16 cellular contexts compared by ENCODE assay signal in genomic region chr9:114900937-114901802, GRCh38. TPM values are rescaled to one million over a fixed set of nuclear protein-coding genes. Genes with fewer than 3 reads are reported as not detected.
A peak's percentile ranks its signal among the peaks of the same experiment; 100 is the strongest.
DNase-seq lines count a peak whose midpoint lies in the region; ATAC-seq, FAIRE-seq and TF ChIP-seq lines count a peak whose summit lies in the region.
"Had no signal": no experiment of that assay in that cellular context is flagged by ENCODE, and none has a peak within 500 bp of the region (broad histone marks: within the 10 kb centered on the region; RNA-seq: fewer than 3 reads in every experiment).

No MANE protein-coding gene starts in this region.

- no peak for ATAC-seq in activated CD8-positive, alpha-beta T cell treated with anti-CD3 and anti-CD28 coated beads, Interleukin-2, amount 10 ng/mL, durations not matched to agents 7 days and 5 days
- no peak for ATAC-seq in GM19463 (IDR thresholded peaks at IDR 0.05; ENCODE audit: unreplicated experiment)
- no peak for ATAC-seq in GM19467 (IDR thresholded peaks at IDR 0.05; ENCODE audit: unreplicated experiment)
- ATAC-seq: HCT116; stimulated activated naive B cell treated with anti-CD40 and anti-IgM and Interleukin-4, amounts not matched to agents 10 μg/mL and 1 μg/mL and 100 μg/mL, for 72 hours had no signal

- H3K4me3 Mint-ChIP-seq in activated CD8-positive, alpha-beta T cell treated with anti-CD3 and anti-CD28 coated beads, Interleukin-2, amount 10 ng/mL, durations not matched to agents 7 days and 5 days, result no peak overlapping the region
- no peak overlapping the region for H3K4me3 Mint-ChIP-seq in Caco-2 (ENCODE audit: unreplicated experiment)
- H3K4me3 Mint-ChIP-seq: mesothelial cell of epicardium; stimulated activated naive B cell treated with anti-CD40 and anti-IgM and Interleukin-4, amounts not matched to agents 10 μg/mL and 1 μg/mL and 100 μg/mL, for 72 hours had no signal

- TF ChIP-seq POLR2A in H54 (IDR thresholded peaks at IDR 0.05; ENCODE audit: low read depth, low read length), result no peak

- no peaks in the 10 kb centered on the region for H3K27me3 ChIP-seq in Caco-2 (replicated peaks; ENCODE audit: control insufficient read depth, insufficient read depth, low read length)
- H3K27me3 ChIP-seq: BE2C had no signal

- no peaks in the 10 kb centered on the region for H3K36me3 ChIP-seq in Caco-2 (ENCODE audit: control insufficient read depth, insufficient read depth, low read length)
- H3K36me3 ChIP-seq: BE2C had no signal

- peaks cover 2% of the 10 kb centered on the region for H3K36me3 Mint-ChIP-seq in activated CD8-positive, alpha-beta T cell treated with anti-CD3 and anti-CD28 coated beads, Interleukin-2, amount 10 ng/mL, durations not matched to agents 7 days and 5 days (ENCODE audit: low read depth)
- no peaks in the 10 kb centered on the region for H3K36me3 Mint-ChIP-seq in Caco-2 (ENCODE audit: insufficient read depth, unreplicated experiment)
- H3K36me3 Mint-ChIP-seq: mesothelial cell of epicardium had no signal

- peak overlapping the region; percentile 62 for H3K27ac Mint-ChIP-seq in activated CD8-positive, alpha-beta T cell treated with anti-CD3 and anti-CD28 coated beads, Interleukin-2, amount 10 ng/mL, durations not matched to agents 7 days and 5 days
- no peak overlapping the region for H3K27ac Mint-ChIP-seq in Caco-2 (ENCODE audit: unreplicated experiment)
- H3K27ac Mint-ChIP-seq: mesothelial cell of epicardium; stimulated activated naive B cell treated with anti-CD40 and anti-IgM and Interleukin-4, amounts not matched to agents 10 μg/mL and 1 μg/mL and 100 μg/mL, for 72 hours had no signal

- BruUV-seq in Caco-2 (replicated peaks; lab: Mats Ljungman, UMichigan), result no TSS peak

- DNase-seq in AG04449 (ENCODE audit: low read depth, low spot score) (peak; percentile 65), H54 (ENCODE audit: insufficient read length, low spot score) (no peak), fibroblast of mammary gland (ENCODE audit: low read depth) (peak; percentile 48), NCI-H1417 (lab: John Stamatoyannopoulos, UW) (no peak), Caco-2 (no peak)
- DNase-seq in activated CD8-positive, alpha-beta T cell treated with anti-CD3 and anti-CD28 coated beads, Interleukin-2, amount 10 ng/mL, durations not matched to agents 7 days and 5 days, result no peak
- DNase-seq: anterior cingulate cortex; BE2C; posterior cingulate gyrus; stimulated activated CD4-positive, alpha-beta T cell treated with anti-CD3 and anti-CD28 coated beads, Interleukin-1b, Interleukin-23, amount 100 ng/mL, for 48 hours; stimulated activated naive B cell treated with anti-CD40 and anti-IgM and Interleukin-4, amounts not matched to agents 10 μg/mL and 1 μg/mL and 100 μg/mL, for 72 hours had no signal

- FAIRE-seq in H54 (lab: Jason Lieb, UNC), result peak; percentile 96

- H3K4me1 Mint-ChIP-seq in activated CD8-positive, alpha-beta T cell treated with anti-CD3 and anti-CD28 coated beads, Interleukin-2, amount 10 ng/mL, durations not matched to agents 7 days and 5 days (ENCODE audit: low read depth), result peaks cover 6% of the 10 kb centered on the region
- no peaks in the 10 kb centered on the region for H3K4me1 Mint-ChIP-seq in Caco-2 (ENCODE audit: low read depth, unreplicated experiment)

- intact Hi-C loops in Caco-2 (cut with micrococcal nuclease; ENCODE audit: unreplicated experiment), result no loop called here

- CTCF ChIA-PET in AG04449 (lab: Yijun Ruan, JAX), result interaction anchor here (1.0 to 5.9 kb wide), 10 partner anchors 9 to 496 kb away, joined by 3 to 32 read pairs (median 5); partner anchors contain the start of gene TEX48
- CTCF ChIA-PET in activated CD8-positive, alpha-beta T cell treated with anti-CD3 and anti-CD28 coated beads, Interleukin-2, amount 10 ng/mL, durations not matched to agents 7 days and 5 days (lab: Charles Lee), result interaction anchor here (1.2 to 14.2 kb wide), 5 partner anchors 8 to 220 kb away, joined by 5 to 304 read pairs (median 27); partner anchors contain the start of gene TEX48
- CTCF ChIA-PET in Caco-2 (lab: Charles Lee), result no interaction called here

- no peak for TF ChIP-seq CTCF in AG04449 (IDR thresholded peaks at IDR 0.05; ENCODE audit: insufficient read depth, low read length, missing control alignments)
- TF ChIP-seq CTCF in fibroblast of mammary gland (conservative IDR thresholded peaks at IDR 0.05; ENCODE audit: control insufficient read depth, insufficient read depth, low read depth, low read length), result no peak
- TF ChIP-seq CTCF in Caco-2 (IDR thresholded peaks at IDR 0.05; ENCODE audit: insufficient read depth in 1 of 2, low read depth in 1 of 2, low read length in 1 of 2, severe bottlenecking in 1 of 2, unreplicated experiment in 1 of 2), result no peak

- POLR2A ChIA-PET in AG04449 (lab: Yijun Ruan, JAX) (no interaction called here), Caco-2 (lab: Charles Lee) (no interaction called here)
- POLR2A ChIA-PET in activated CD8-positive, alpha-beta T cell treated with anti-CD3 and anti-CD28 coated beads, Interleukin-2, amount 10 ng/mL, durations not matched to agents 7 days and 5 days (lab: Charles Lee), result interaction anchor here (0.7 to 3.8 kb wide), 2 partner anchors 7 to 88 kb away, joined by 3 to 27 read pairs; no protein-coding TSS in a partner anchor

- no peaks in the 10 kb centered on the region for H3K9me3 ChIP-seq in Caco-2
- H3K9me3 ChIP-seq: BE2C had no signal

- H3K9me3 Mint-ChIP-seq in activated CD8-positive, alpha-beta T cell treated with anti-CD3 and anti-CD28 coated beads, Interleukin-2, amount 10 ng/mL, durations not matched to agents 7 days and 5 days (ENCODE audit: insufficient read depth), result no peaks in the 10 kb centered on the region
- no peaks in the 10 kb centered on the region for H3K9me3 Mint-ChIP-seq in Caco-2 (ENCODE audit: unreplicated experiment)
- H3K9me3 Mint-ChIP-seq: mesothelial cell of epicardium; stimulated activated naive B cell treated with anti-CD40 and anti-IgM and Interleukin-4, amounts not matched to agents 10 μg/mL and 1 μg/mL and 100 μg/mL, for 72 hours had no signal

- H3K27me3 Mint-ChIP-seq in activated CD8-positive, alpha-beta T cell treated with anti-CD3 and anti-CD28 coated beads, Interleukin-2, amount 10 ng/mL, durations not matched to agents 7 days and 5 days (ENCODE audit: low read depth), result no peaks in the 10 kb centered on the region
- no peaks in the 10 kb centered on the region for H3K27me3 Mint-ChIP-seq in Caco-2 (ENCODE audit: insufficient read depth, unreplicated experiment)
- H3K27me3 Mint-ChIP-seq: stimulated activated naive B cell treated with anti-CD40 and anti-IgM and Interleukin-4, amounts not matched to agents 10 μg/mL and 1 μg/mL and 100 μg/mL, for 72 hours had no signal

- 0 out of 2 replicates have a peak, but pooled peaks cover 6% of the 10 kb centered on the region for H3K4me1 ChIP-seq in Caco-2
- H3K4me1 ChIP-seq: BE2C had no signal

- no peak overlapping the region for H3K4me3 ChIP-seq in AG04449 (ENCODE audit: low read depth, low read length)
- no peak overlapping the region for H3K4me3 ChIP-seq in fibroblast of mammary gland (ENCODE audit: control insufficient read depth, low read depth, low read length)
- H3K4me3 ChIP-seq in Caco-2 (ENCODE audit: low read depth, low read length), result no peak overlapping the region

RNA-seq across cellular contexts. Expression of gene TNFSF8, which starts 29.2 kb away (rescaled TPM):
- 10 to 100 TPM; 52.6 to 55.3 TPM for total RNA-seq in activated CD8-positive, alpha-beta T cell treated with anti-CD3 and anti-CD28 coated beads, Interleukin-2, amount 10 ng/mL, durations not matched to agents 7 days and 5 days
- 0.20 TPM in 1 of 2 replicates, not detected in the other for total RNA-seq in Caco-2 (2022)
- total RNA-seq: epithelial cell of proximal tubule, mesothelial cell of epicardium had no signal

Comparison
In these comparisons a context has a peak if more than half of its experiments do, and no peak if none do; other contexts are left out.
1. DNase-seq: peak in AG04449 (single experiment) and fibroblast of mammary gland (single experiment); none in H54 (single experiment), activated CD8-positive, alpha-beta T cell treated with anti-CD3 and anti-CD28 coated beads, Interleukin-2, amount 10 ng/mL, durations not matched to agents 7 days and 5 days (single experiment), NCI-H1417 (0 of 3) and Caco-2 (0 of 2).
2. RNA of gene TNFSF8, which starts 29.2 kb away (total RNA-seq): 52.6 to 55.3 TPM in activated CD8-positive, alpha-beta T cell treated with anti-CD3 and anti-CD28 coated beads, Interleukin-2, amount 10 ng/mL, durations not matched to agents 7 days and 5 days; 0.20 TPM in Caco-2; every median in the first group is over 10 times any median in the second.